28 cellular contexts compared by ENCODE assay signal in the genomic region with DNA sequence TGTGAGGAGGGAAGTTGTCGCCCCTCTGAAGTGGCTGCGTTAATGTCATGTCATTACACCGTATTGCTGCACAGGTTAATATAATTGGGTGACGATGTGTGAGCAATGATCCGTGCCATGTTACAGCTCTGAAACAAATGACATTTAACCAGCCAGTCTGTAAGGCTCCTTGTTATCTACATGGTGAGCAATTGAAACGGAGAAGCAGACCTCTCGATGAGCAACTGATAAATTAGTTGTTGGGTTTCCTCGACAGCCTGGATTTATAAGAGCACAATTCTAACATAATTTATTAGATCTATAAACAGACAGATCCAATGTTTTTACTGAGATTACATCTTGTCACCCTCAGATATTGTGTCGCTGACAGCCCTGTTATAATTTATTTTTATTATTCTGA.
DNase-seq lines count a peak whose midpoint lies in the region; ATAC-seq and TF ChIP-seq lines count a peak whose summit lies in the region.
"Had no signal": no experiment of that assay in that cellular context is flagged by ENCODE, and none has a peak within 500 bp of the region (broad histone marks: within the 10 kb centered on the region; RNA-seq: fewer than 3 reads in every experiment).

No MANE protein-coding gene starts in this region.

- no peaks in the 10 kb centered on the region for H3K27me3 ChIP-seq in parathyroid adenoma (ENCODE audit: control insufficient read depth, insufficient read depth, low read length)

- peaks cover 49% of the 10 kb centered on the region for H3K4me1 ChIP-seq in parathyroid adenoma
- H3K4me1 ChIP-seq: HAP-1 had no signal

- H3K9me3 ChIP-seq in parathyroid adenoma (ENCODE audit: control insufficient read depth, low read length): no peaks in the 10 kb centered on the region
- H3K9me3 ChIP-seq: HAP-1 had no signal

- ATAC-seq in GM18858 (IDR thresholded peaks at IDR 0.05; ENCODE audit: unreplicated experiment): no peak
- ATAC-seq: CD8-positive, alpha-beta T cell; GM12878; T-cell had no signal

- no peaks in the 10 kb centered on the region for H3K36me3 ChIP-seq in parathyroid adenoma (ENCODE audit: control insufficient read depth, insufficient read depth, low read length)
- H3K36me3 ChIP-seq: HAP-1 had no signal

- H3K27ac ChIP-seq in parathyroid adenoma: peak overlapping the region; percentile 98
- H3K27ac ChIP-seq: 22Rv1, GM23248, PC-9, SK-N-MC had no signal

- no peak overlapping the region for H3K4me3 ChIP-seq in parathyroid adenoma (ENCODE audit: low read depth, low read length)
- H3K4me3 ChIP-seq: GM12878, GM23248, HAP-1, PC-9, SK-N-MC had no signal

- TF ChIP-seq CTCF in parathyroid adenoma (IDR thresholded peaks at IDR 0.05): no peak

- peak overlapping the region; percentile 25 for H2AFZ ChIP-seq in parathyroid adenoma
- H2AFZ ChIP-seq: GM23248, PC-9 had no signal

- no peak overlapping the region for H3K4me2 ChIP-seq in parathyroid adenoma (ENCODE audit: low read length)
- H3K4me2 ChIP-seq: PC-9 had no signal

- peaks cover 40% of the 10 kb centered on the region for H3K79me2 ChIP-seq in parathyroid adenoma

- peak; percentile 22 for DNase-seq in NCI-H1436 (lab: John Stamatoyannopoulos, UW)
- DNase-seq in NCI-H1436 treated with DMSO at 0.1 percent for 48 hours (lab: John Stamatoyannopoulos, UW): no peak
- DNase-seq in NCI-H1417 (lab: John Stamatoyannopoulos, UW): peak in 2 of 3 experiments; percentile 39 to 79
- DNase-seq in ecto neural progenitor cell (ENCODE audit: low spot score): peak; percentile 32
- no peak for DNase-seq in T-helper 9 cell
- DNase-seq in foreskin melanocyte: no peak
- DNase-seq: ACHN; AML-193; C1 segment of cervical spinal cord; CD8-positive, alpha-beta T cell; DND-41; GM23248; Karpas-422; MV-4-11; NCI-H146; NCI-H2029; NCI-H2171; NCI-H446; PC-9; RPMI8226; SHP77; T-cell had no signal

- no peak overlapping the region for H3K9ac ChIP-seq in parathyroid adenoma
- H3K9ac ChIP-seq: GM23248 had no signal

Comparison
In these comparisons a context has a peak if more than half of its experiments do, and no peak if none do; other contexts are left out.
1. DNase-seq: peak in NCI-H1436 (single experiment), NCI-H1417 (2 of 3) and ecto neural progenitor cell (single experiment); none in NCI-H1436 treated with DMSO at 0.1 percent for 48 hours (single experiment), T-helper 9 cell (single experiment) and foreskin melanocyte (single experiment).